Comparison of ENCODE assay signal across 10 cellular contexts in genomic region chr10:70576803-70577517, GRCh38. TPM values are rescaled to one million over a fixed set of nuclear protein-coding genes. Genes with fewer than 3 reads are reported as not detected.
DNase-seq lines count a peak whose midpoint lies in the region; ATAC-seq, FAIRE-seq and TF ChIP-seq lines count a peak whose summit lies in the region.
"Had no signal": no experiment of that assay in that cellular context is flagged by ENCODE, and none has a peak within 500 bp of the region (broad histone marks: within the 10 kb centered on the region; RNA-seq: fewer than 3 reads in every experiment).

No MANE protein-coding gene starts in this region.

- H3K27me3 ChIP-seq in keratinocyte (ENCODE audit: control insufficient read depth, extremely low read depth, insufficient read depth, low read length), result no peaks in the 10 kb centered on the region

- H2AFZ ChIP-seq in keratinocyte (ENCODE audit: control insufficient read depth, low read length), result no peak overlapping the region

- H3K9ac ChIP-seq in keratinocyte (ENCODE audit: control insufficient read depth, extremely low read depth, insufficient read depth, low read length), result peak overlapping the region; percentile 10

- H3K9me3 ChIP-seq in keratinocyte (ENCODE audit: control insufficient read depth, low read depth, low read length), result no peaks in the 10 kb centered on the region

- no peaks in the 10 kb centered on the region for H3K27me3 Mint-ChIP-seq in chondrocyte (ENCODE audit: low read depth)

- no peaks in the 10 kb centered on the region for H3K9me3 Mint-ChIP-seq in chondrocyte (ENCODE audit: low read depth)

- peak; percentile 9 for FAIRE-seq in keratinocyte (lab: Jason Lieb, UNC)

- H3K4me1 ChIP-seq in keratinocyte (ENCODE audit: control insufficient read depth, extremely low read depth, insufficient read depth, low read length), result peaks cover 49% of the 10 kb centered on the region

- H3K4me1 Mint-ChIP-seq in chondrocyte (ENCODE audit: low read depth), result peaks cover 34% of the 10 kb centered on the region

- H3K36me3 Mint-ChIP-seq in chondrocyte (ENCODE audit: low read depth), result no peaks in the 10 kb centered on the region

- peak overlapping the region; percentile 45 for H3K4me2 ChIP-seq in keratinocyte (ENCODE audit: control insufficient read depth, extremely low read depth, insufficient read depth, low read depth, low read length)

- H3K36me3 ChIP-seq in keratinocyte (ENCODE audit: control insufficient read depth in 2 of 2, extremely low read depth in 1 of 2, insufficient read depth in 2 of 2, low read length in 2 of 2), result no peaks in the 10 kb centered on the region

- ATAC-seq in GM19467 (IDR thresholded peaks at IDR 0.05; ENCODE audit: unreplicated experiment) (peak; percentile 4), HG02759 (IDR thresholded peaks at IDR 0.05; ENCODE audit: unreplicated experiment) (no peak)

- no peaks in the 10 kb centered on the region for H4K20me1 ChIP-seq in keratinocyte (ENCODE audit: control insufficient read depth, extremely low read depth, insufficient read depth, low read length)

- H3K4me3 Mint-ChIP-seq in chondrocyte (ENCODE audit: unreplicated experiment), result no peak overlapping the region

- no peak for TF ChIP-seq CTCF in keratinocyte (optimal IDR thresholded peaks at IDR 0.05 in 1 of 3, IDR thresholded peaks at IDR 0.05 in 1 of 3, conservative IDR thresholded peaks at IDR 0.05 in 1 of 3; ENCODE audit: extremely low read depth in 1 of 3, insufficient read depth in 2 of 3, low read length in 3 of 3)
- no peak for TF ChIP-seq CTCF in chondrocyte (IDR thresholded peaks at IDR 0.05)

- peak; percentile 59 for DNase-seq in CD1c-positive myeloid dendritic cell (ENCODE audit: extremely low spot score)
- DNase-seq in SW480 (ENCODE audit: low spot score), result peak; percentile 83
- DNase-seq in keratinocyte (ENCODE audit: low read depth, low spot score), result no peak
- DNase-seq in NCI-H748 (lab: John Stamatoyannopoulos, UW; ENCODE audit: unreplicated experiment), result no peak
- DNase-seq in chondrocyte (ENCODE audit: low spot score), result no peak
- DNase-seq in NCI-H748 treated with DMSO at 0.1 percent for 48 hours (lab: John Stamatoyannopoulos, UW), result no peak
- DNase-seq: mesendoderm, NCI-H1694 treated with DMSO at 0.1 percent for 48 hours had no signal

- peak overlapping the region in 1 of 3 experiments; percentile 46 for H3K4me3 ChIP-seq in keratinocyte (ENCODE audit: control insufficient read depth in 2 of 3, extremely low read depth in 1 of 3, insufficient read depth in 2 of 3, low read depth in 1 of 3, low read length in 3 of 3)

- H3K27ac ChIP-seq in keratinocyte (ENCODE audit: control insufficient read depth, insufficient read depth, low read length), result peak overlapping the region; percentile 25

- dilution Hi-C loops in keratinocyte (cut with MboI; ENCODE audit: extremely low pct_ligation_motif_present, low sequenced_read_pairs), result no loop called here

- peaks cover 3% of the 10 kb centered on the region for H3K9me1 ChIP-seq in keratinocyte (ENCODE audit: control insufficient read depth, extremely low read depth, insufficient read depth, low read length)

- no peaks in the 10 kb centered on the region for H3K79me2 ChIP-seq in keratinocyte (ENCODE audit: control insufficient read depth, insufficient read depth, low read length)

- H3K27ac Mint-ChIP-seq in chondrocyte (ENCODE audit: unreplicated experiment), result no peak overlapping the region

RNA-seq across cellular contexts. Expression of gene PRF1, which starts 25.6 kb away (rescaled TPM):
- 0.02 to 0.09 TPM in 2 of 3 replicates, not detected in the other for polyA plus RNA-seq in keratinocyte
- not detected for polyA plus RNA-seq in keratinocyte (2011; ENCODE audit: low read depth)
- polyA plus RNA-seq in keratinocyte (2011; cell fraction: cytosol; rRNA removed), result 0.02 TPM in 1 of 2 replicates, not detected in the other
- polyA plus RNA-seq in keratinocyte (2011; cell fraction: nucleus; rRNA removed), result not detected in 2 replicates
- not detected in 2 replicates for polyA plus RNA-seq in keratinocyte (2012; ENCODE audit: low replicate concordance)
- polyA minus RNA-seq in keratinocyte, result 0.10 TPM in 1 of 3 replicates, not detected in the others
- polyA minus RNA-seq in keratinocyte (2011; cell fraction: cytosol; rRNA and poly(A)+ RNA removed), result not detected
- not detected in 2 replicates for polyA minus RNA-seq in keratinocyte (2011; cell fraction: nucleus; rRNA and poly(A)+ RNA removed)
- total RNA-seq in chondrocyte, result not detected in 3 replicates

Comparison
In these comparisons a context has a peak if more than half of its experiments do, and no peak if none do; other contexts are left out.
1. DNase-seq: peak in CD1c-positive myeloid dendritic cell (single experiment) and SW480 (single experiment); none in keratinocyte (single experiment), NCI-H748 (single experiment), chondrocyte (single experiment) and NCI-H748 treated with DMSO at 0.1 percent for 48 hours (single experiment).